In the genomic region with DNA sequence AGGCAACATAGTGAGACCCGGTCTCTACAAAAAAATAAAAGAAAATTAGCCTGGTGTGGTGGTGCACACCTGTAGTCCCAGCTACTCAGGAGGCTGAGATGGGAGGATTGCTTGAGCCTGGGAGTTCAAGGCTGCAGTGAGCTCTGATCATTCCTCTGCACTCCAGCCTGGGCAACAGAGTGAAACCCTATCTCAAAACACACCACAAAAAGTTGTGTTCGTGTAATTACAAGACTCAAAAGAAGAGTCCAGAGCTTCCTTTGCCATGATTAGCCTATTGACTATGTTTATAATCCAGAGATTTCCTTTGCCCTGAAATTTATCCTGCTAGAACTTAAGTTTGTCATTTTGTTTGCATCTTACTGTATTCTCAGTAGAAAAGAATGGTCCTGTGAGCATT, we compare ENCODE assay signal across 14 cellular contexts. TPM values are rescaled to one million over a fixed set of nuclear protein-coding genes. Genes with fewer than 3 reads are reported as not detected.
DNase-seq lines count a peak whose midpoint lies in the region; ATAC-seq and TF ChIP-seq lines count a peak whose summit lies in the region.
"Had no signal": no experiment of that assay in that cellular context is flagged by ENCODE, and none has a peak within 500 bp of the region (broad histone marks: within the 10 kb centered on the region; RNA-seq: fewer than 3 reads in every experiment).

No MANE protein-coding gene starts in this region.

- no peak overlapping the region for H3K4me3 ChIP-seq in CD8-positive, alpha-beta T cell (ENCODE audit: low read depth, low read length)
- H3K4me3 ChIP-seq: HAP-1 had no signal

- no peak for TF ChIP-seq CTCF in CD8-positive, alpha-beta T cell (IDR thresholded peaks at IDR 0.05)
- no peak for TF ChIP-seq CTCF in GM20000 (IDR thresholded peaks at IDR 0.05; ENCODE audit: extremely low read depth, missing control alignments)

- CTCF ChIA-PET in CD8-positive, alpha-beta T cell (lab: Charles Lee) = interaction anchor here (1.9 to 2.1 kb wide), 2 partner anchors 8 to 45 kb away, joined by 7 to 10 read pairs; no protein-coding TSS in a partner anchor
- CTCF ChIA-PET in T-cell (lab: Charles Lee) = no interaction called here

- intact Hi-C loops in CD8-positive, alpha-beta T cell (cut with DNase I, micrococcal nuclease) = no loop called here

- H3K9me3 ChIP-seq in CD8-positive, alpha-beta T cell (ENCODE audit: low read length) = no peaks in the 10 kb centered on the region
- H3K9me3 ChIP-seq: HAP-1 had no signal

- DNase-seq in AG08396 (ENCODE audit: low spot score) (peak; percentile 11), T-cell (no peak), GM20000 (ENCODE audit: low spot score) (no peak)
- no peak for DNase-seq in CD8-positive, alpha-beta T cell
- DNase-seq in activated CD4-positive, alpha-beta T cell treated with anti-CD3 and anti-CD28 coated beads, Interleukin-2, amount 50 U/mL, for 48 hours = no peak
- DNase-seq: Calu3; CD4-positive, CD25-positive, alpha-beta regulatory T cell; DMS 273 treated with DMSO at 0.1 percent for 48 hours; HFFc6; KG1 had no signal

- H3K4me3 Mint-ChIP-seq in CD8-positive, alpha-beta T cell = no peak overlapping the region
- H3K4me3 Mint-ChIP-seq in T-cell = no peak overlapping the region
- H3K4me3 Mint-ChIP-seq in stimulated activated memory B cell treated with anti-CD40 and anti-IgM and Interleukin-4, amounts not matched to agents 10 μg/mL and 1 μg/mL and 100 μg/mL, for 72 hours = no peak overlapping the region
- H3K4me3 Mint-ChIP-seq: CD4-positive, CD25-positive, alpha-beta regulatory T cell; HFFc6; IgD-negative memory B cell had no signal

- H3K4me1 Mint-ChIP-seq in CD8-positive, alpha-beta T cell (ENCODE audit: low read depth) = peaks cover 68% of the 10 kb centered on the region
- H3K4me1 Mint-ChIP-seq in T-cell = peaks cover 69 to 79% (median 70%) of the 10 kb centered on the region in 3 donors
- H3K4me1 Mint-ChIP-seq in stimulated activated memory B cell treated with anti-CD40 and anti-IgM and Interleukin-4, amounts not matched to agents 10 μg/mL and 1 μg/mL and 100 μg/mL, for 72 hours = peaks cover 67% of the 10 kb centered on the region

- POLR2A ChIA-PET in CD8-positive, alpha-beta T cell (lab: Charles Lee) = interaction anchor here (1.1 to 1.4 kb wide), 2 partner anchors 9 kb away, joined by 4 read pairs; no protein-coding TSS in a partner anchor
- POLR2A ChIA-PET in T-cell (lab: Charles Lee) = no interaction called here

- H3K27ac Mint-ChIP-seq in CD8-positive, alpha-beta T cell = peak overlapping the region; percentile 53
- H3K27ac Mint-ChIP-seq in T-cell = peak overlapping the region; percentile 37 to 46
- peak overlapping the region; percentile 10 for H3K27ac Mint-ChIP-seq in stimulated activated memory B cell treated with anti-CD40 and anti-IgM and Interleukin-4, amounts not matched to agents 10 μg/mL and 1 μg/mL and 100 μg/mL, for 72 hours
- H3K27ac Mint-ChIP-seq: HFFc6 had no signal

- ATAC-seq in CD8-positive, alpha-beta T cell = no peak
- ATAC-seq in T-cell (replicated peaks in 1 of 4) (no peak), GM18511 (IDR thresholded peaks at IDR 0.05; ENCODE audit: unreplicated experiment) (no peak)
- ATAC-seq in stimulated activated memory B cell treated with anti-CD40 and anti-IgM and Interleukin-4, amounts not matched to agents 10 μg/mL and 1 μg/mL and 100 μg/mL, for 72 hours = no peak

- no peaks in the 10 kb centered on the region for H3K36me3 ChIP-seq in CD8-positive, alpha-beta T cell (ENCODE audit: insufficient read depth, low read length)

- H3K4me1 ChIP-seq in CD8-positive, alpha-beta T cell (ENCODE audit: insufficient read depth, low read length) = peaks cover 37% of the 10 kb centered on the region
- H3K4me1 ChIP-seq: HAP-1 had no signal

- H3K27ac ChIP-seq in CD8-positive, alpha-beta T cell (ENCODE audit: low read depth, low read length) = no peak overlapping the region

- no peaks in the 10 kb centered on the region for H3K27me3 ChIP-seq in CD8-positive, alpha-beta T cell (ENCODE audit: insufficient read depth, low read length)

- H3K36me3 Mint-ChIP-seq in CD8-positive, alpha-beta T cell = peaks cover 27% of the 10 kb centered on the region
- H3K36me3 Mint-ChIP-seq in T-cell = peaks cover 11% of the 10 kb centered on the region
- peaks cover 36% of the 10 kb centered on the region for H3K36me3 Mint-ChIP-seq in stimulated activated memory B cell treated with anti-CD40 and anti-IgM and Interleukin-4, amounts not matched to agents 10 μg/mL and 1 μg/mL and 100 μg/mL, for 72 hours

- H3K9me3 Mint-ChIP-seq in CD8-positive, alpha-beta T cell = no peaks in the 10 kb centered on the region
- H3K9me3 Mint-ChIP-seq in T-cell = no peaks in the 10 kb centered on the region
- no peaks in the 10 kb centered on the region for H3K9me3 Mint-ChIP-seq in stimulated activated memory B cell treated with anti-CD40 and anti-IgM and Interleukin-4, amounts not matched to agents 10 μg/mL and 1 μg/mL and 100 μg/mL, for 72 hours
- H3K9me3 Mint-ChIP-seq: CD4-positive, CD25-positive, alpha-beta regulatory T cell; HFFc6; IgD-negative memory B cell had no signal

- no peaks in the 10 kb centered on the region for H3K27me3 Mint-ChIP-seq in CD8-positive, alpha-beta T cell (ENCODE audit: low read depth)
- no peaks in the 10 kb centered on the region for H3K27me3 Mint-ChIP-seq in T-cell
- no peaks in the 10 kb centered on the region for H3K27me3 Mint-ChIP-seq in stimulated activated memory B cell treated with anti-CD40 and anti-IgM and Interleukin-4, amounts not matched to agents 10 μg/mL and 1 μg/mL and 100 μg/mL, for 72 hours
- H3K27me3 Mint-ChIP-seq: CD4-positive, CD25-positive, alpha-beta regulatory T cell; IgD-negative memory B cell had no signal

RNA-seq across cellular contexts. Expression of a gene that starts 21.0 kb away (rescaled TPM):
- 10 to 100 TPM; 74.0 to 80.1 TPM for total RNA-seq in CD8-positive, alpha-beta T cell
- 100 to 1,000 TPM in 3 of 5 donors, 10 to 100 TPM in 2; 89.4 to 116 (median 101) TPM for total RNA-seq in T-cell

RNA-seq across cellular contexts. Expression of a gene that starts 45.1 kb away (rescaled TPM):
- 10 to 100 TPM; 61.8 to 68.7 TPM for total RNA-seq in CD8-positive, alpha-beta T cell
- total RNA-seq in T-cell = 10 to 100 TPM; 64.0 to 84.3 (median 75.1) TPM
